In genomic region chr16:22191089-22191965, GRCh38 we compare ENCODE assay signal across 8 cellular contexts. TPM values are rescaled to one million over a fixed set of nuclear protein-coding genes. Genes with fewer than 3 reads are reported as not detected.
A peak's percentile ranks its signal among the peaks of the same experiment; 100 is the strongest.
DNase-seq lines count a peak whose midpoint lies in the region; ATAC-seq and TF ChIP-seq lines count a peak whose summit lies in the region.

No MANE protein-coding gene starts in this region.

- DNase-seq in BJ (ENCODE audit: low read depth) (peak; percentile 83), NCI-H774 (lab: John Stamatoyannopoulos, UW) (peak; percentile 96), lower lobe of right lung (peak; percentile 100)
- peak; percentile 99 for DNase-seq in activated CD4-positive, alpha-beta memory T cell treated with anti-CD3 and anti-CD28 coated beads for 36 hours
- peak; percentile 96 to 99 (median 97) for DNase-seq in stimulated activated CD4-positive, alpha-beta T cell treated with anti-CD3 and anti-CD28 coated beads, TNF-alpha, amount 100 ng/mL, for 24 hours (ENCODE audit: low read depth in 3 of 3)

- H3K27ac ChIP-seq in duodenal mucosa (ENCODE audit: low read depth, low read length) (peak overlapping the region; percentile 95), lower lobe of right lung (peak overlapping the region; percentile 93)

- H3K9me3 ChIP-seq in duodenal mucosa (ENCODE audit: control insufficient read depth in 1 of 2, low read length in 2 of 2) (no peaks in the 10 kb centered on the region), lower lobe of right lung (no peaks in the 10 kb centered on the region)

- no peaks in the 10 kb centered on the region for H3K9me3 Mint-ChIP-seq in activated CD4-positive, alpha-beta memory T cell treated with anti-CD3 and anti-CD28 coated beads for 36 hours

- peak overlapping the region; percentile 76 to 84 for H3K9ac ChIP-seq in duodenal mucosa (ENCODE audit: low read depth in 1 of 2, low read length in 2 of 2)

- H3K4me1 Mint-ChIP-seq in activated CD4-positive, alpha-beta memory T cell treated with anti-CD3 and anti-CD28 coated beads for 36 hours (ENCODE audit: low read depth) = peaks cover 58% of the 10 kb centered on the region

- intact Hi-C loops in activated CD4-positive, alpha-beta memory T cell treated with anti-CD3 and anti-CD28 coated beads for 36 hours (cut with micrococcal nuclease) = loop anchor here (2.0 to 10.0 kb wide), 4 partner anchors 181 to 687 kb away; partner anchors contain the start of genes CDR2 and METTL9
- intact Hi-C loops in lower lobe of right lung (cut with DNase I) = no loop called here

- H3K27me3 Mint-ChIP-seq in activated CD4-positive, alpha-beta memory T cell treated with anti-CD3 and anti-CD28 coated beads for 36 hours = peaks cover 2% of the 10 kb centered on the region

- POLR2A ChIA-PET in BJ (lab: Charles Lee) = interaction anchor here (0.5 to 0.7 kb wide), 3 partner anchors 17 to 1339 kb away, joined by 3 to 15 read pairs (median 4); no protein-coding TSS in a partner anchor
- POLR2A ChIA-PET in activated CD4-positive, alpha-beta memory T cell treated with anti-CD3 and anti-CD28 coated beads for 36 hours (lab: Charles Lee) = interaction anchor here (1.5 to 4.5 kb wide), 4 partner anchors 16 to 183 kb away, joined by 4 to 29 read pairs (median 12); partner anchors contain the start of genes EEF2K, MOSMO and POLR3E

- H3K27ac Mint-ChIP-seq in activated CD4-positive, alpha-beta memory T cell treated with anti-CD3 and anti-CD28 coated beads for 36 hours = peak overlapping the region; percentile 99

- peak; percentile 35 for ATAC-seq in GM19397 (IDR thresholded peaks at IDR 0.05; ENCODE audit: unreplicated experiment)
- peak; percentile 31 for ATAC-seq in HG03571 (IDR thresholded peaks at IDR 0.05; ENCODE audit: unreplicated experiment)
- ATAC-seq in lower lobe of right lung = peak; percentile 79 to 84

- no peaks in the 10 kb centered on the region for H3K36me3 ChIP-seq in BJ (ENCODE audit: control insufficient read depth, insufficient read depth, low read length)
- H3K36me3 ChIP-seq in duodenal mucosa (ENCODE audit: control insufficient read depth in 1 of 2, insufficient read depth in 2 of 2, low read length in 2 of 2) = no peaks in the 10 kb centered on the region
- no peaks in the 10 kb centered on the region for H3K36me3 ChIP-seq in lower lobe of right lung

- H3K4me1 ChIP-seq in duodenal mucosa (ENCODE audit: control insufficient read depth in 1 of 2, insufficient read depth in 2 of 2, low read length in 2 of 2) (peaks cover 28 to 38% of the 10 kb centered on the region in 2 donors), lower lobe of right lung (peaks cover 50% of the 10 kb centered on the region)

- peaks cover 2% of the 10 kb centered on the region for H3K36me3 Mint-ChIP-seq in activated CD4-positive, alpha-beta memory T cell treated with anti-CD3 and anti-CD28 coated beads for 36 hours

- TF ChIP-seq CTCF in BJ (IDR thresholded peaks at IDR 0.05; ENCODE audit: insufficient read depth, low read depth, low read length) = no peak
- no peak for TF ChIP-seq CTCF in lower lobe of right lung (IDR thresholded peaks at IDR 0.05)

- no peaks in the 10 kb centered on the region for H3K27me3 ChIP-seq in BJ (ENCODE audit: control insufficient read depth, insufficient read depth, low read length)
- no peaks in the 10 kb centered on the region for H3K27me3 ChIP-seq in duodenal mucosa (ENCODE audit: control insufficient read depth in 1 of 2, insufficient read depth in 2 of 2, low read length in 2 of 2)
- H3K27me3 ChIP-seq in lower lobe of right lung (ENCODE audit: low read depth) = no peaks in the 10 kb centered on the region

- CTCF ChIA-PET in BJ (lab: Yijun Ruan, JAX) = interaction anchor here (0.6 to 3.3 kb wide), 7 partner anchors 66 to 240 kb away, joined by 3 to 21 read pairs (median 4); partner anchors contain the start of gene POLR3E
- CTCF ChIA-PET in activated CD4-positive, alpha-beta memory T cell treated with anti-CD3 and anti-CD28 coated beads for 36 hours (lab: Charles Lee) = interaction anchor here (0.8 to 2.6 kb wide), 5 partner anchors 11 to 109 kb away, joined by 3 to 16 read pairs (median 11); partner anchors contain the start of gene EEF2K

- H3K4me3 ChIP-seq in BJ (ENCODE audit: low read depth, low read length) (peak overlapping the region; percentile 47), duodenal mucosa (ENCODE audit: low read depth in 1 of 2, low read length in 2 of 2) (peak overlapping the region; percentile 61 to 70), lower lobe of right lung (peak overlapping the region; percentile 52)

- H3K4me3 Mint-ChIP-seq in activated CD4-positive, alpha-beta memory T cell treated with anti-CD3 and anti-CD28 coated beads for 36 hours = peak overlapping the region; percentile 91

RNA-seq across cellular contexts. Expression of gene EEF2K, which starts 14.8 kb away (rescaled TPM):
- polyA plus RNA-seq in BJ (2011; rRNA removed) = 8.7 and 10.9 TPM in 2 replicates
- polyA minus RNA-seq in BJ (2011; rRNA and poly(A)+ RNA removed) = 16.1 and 25.7 TPM in 2 replicates
- total RNA-seq in activated CD4-positive, alpha-beta memory T cell treated with anti-CD3 and anti-CD28 coated beads for 36 hours = 10 to 100 TPM; 23.0 to 24.1 TPM
- total RNA-seq in lower lobe of right lung = 35.2 TPM

RNA-seq across cellular contexts. Expression of gene SDR42E2, which starts 29.0 kb away (rescaled TPM):
- not detected in 2 replicates for polyA plus RNA-seq in BJ (2011; rRNA removed)
- polyA minus RNA-seq in BJ (2011; rRNA and poly(A)+ RNA removed) = not detected in 2 replicates
- under 1 TPM; 0.10 to 0.12 TPM for total RNA-seq in activated CD4-positive, alpha-beta memory T cell treated with anti-CD3 and anti-CD28 coated beads for 36 hours
- total RNA-seq in lower lobe of right lung = 0.24 TPM

Comparison
In these comparisons a context has a peak if more than half of its experiments do, and no peak if none do; other contexts are left out.
1. Peak in every context shown above with its lines: DNase-seq, ATAC-seq, H3K4me3 ChIP-seq and H3K27ac ChIP-seq.
2. ATAC-seq: peak in every context shown above with its lines; median percentile 82 in lower lobe of right lung; 35 in GM19397; 31 in HG03571.